8 cellular contexts compared by ENCODE assay signal in genomic region chr5:135462304-135462703, GRCh38. TPM values are rescaled to one million over a fixed set of nuclear protein-coding genes. Genes with fewer than 3 reads are reported as not detected.
A peak's percentile ranks its signal among the peaks of the same experiment; 100 is the strongest.
DNase-seq lines count a peak whose midpoint lies in the region; ATAC-seq, FAIRE-seq and TF ChIP-seq lines count a peak whose summit lies in the region.

No MANE protein-coding gene starts in this region.

- H3K4me1 ChIP-seq in astrocyte (ENCODE audit: insufficient read depth, low read length) = peaks cover 9% of the 10 kb centered on the region

- H3K4me1 Mint-ChIP-seq in astrocyte (ENCODE audit: low read depth, unreplicated experiment) = peaks cover 5% of the 10 kb centered on the region

- TF ChIP-seq CTCF in astrocyte (IDR thresholded peaks at IDR 0.05; ENCODE audit: insufficient read depth, low read depth, low read length) = peak; percentile 54

- no peak overlapping the region for H3K4me3 Mint-ChIP-seq in astrocyte (ENCODE audit: unreplicated experiment)

- peak; percentile 58 for ATAC-seq in GM21723 (IDR thresholded peaks at IDR 0.05; ENCODE audit: unreplicated experiment)
- peak; percentile 44 for ATAC-seq in left colon

- FAIRE-seq in astrocyte (lab: Jason Lieb, UNC) = no peak

- H3K27ac Mint-ChIP-seq in astrocyte (ENCODE audit: unreplicated experiment) = no peak overlapping the region

- intact Hi-C loops in left colon (cut with DNase I, micrococcal nuclease) = loop anchor here in 1 of 2 donors (5.0 kb wide), 1 partner anchor 90 kb away; no protein-coding TSS in a partner anchor

- no peaks in the 10 kb centered on the region for H3K36me3 ChIP-seq in astrocyte (ENCODE audit: insufficient read depth, low read length)

- no peaks in the 10 kb centered on the region for H3K79me2 ChIP-seq in astrocyte (ENCODE audit: insufficient read depth, low read length)

- H3K9me3 ChIP-seq in astrocyte (ENCODE audit: insufficient read depth, low read depth, low read length) = no peaks in the 10 kb centered on the region

- no peak overlapping the region for H2AFZ ChIP-seq in astrocyte (ENCODE audit: low read depth, low read length)

- H3K9me3 Mint-ChIP-seq in astrocyte (ENCODE audit: unreplicated experiment) = no peaks in the 10 kb centered on the region

- H3K27me3 ChIP-seq in astrocyte (ENCODE audit: insufficient read depth, low read length) = peaks cover 50% of the 10 kb centered on the region

- H3K4me3 ChIP-seq in astrocyte (ENCODE audit: insufficient read depth, low read depth, low read length) = no peak overlapping the region

- H3K27me3 Mint-ChIP-seq in astrocyte (ENCODE audit: low read depth, unreplicated experiment) = peaks cover 91% of the 10 kb centered on the region

- DNase-seq in DMS53 (lab: John Stamatoyannopoulos, UW) (peak; percentile 93), NCI-H1105 treated with DMSO at 0.1 percent for 48 hours (lab: John Stamatoyannopoulos, UW) (peak; percentile 67), SK-N-DZ (ENCODE audit: low spot score) (peak; percentile 87), astrocyte (ENCODE audit: low read depth) (peak; percentile 14), left colon (peak in 1 of 2 donors; percentile 42), putamen (ENCODE audit: low spot score) (no peak)
- peak; percentile 66 for DNase-seq in stimulated activated CD8-positive, alpha-beta memory T cell treated with anti-CD3 and anti-CD28 coated beads, Interleukin-4, amount 100 ng/mL, for 48 hours

- H3K4me2 ChIP-seq in astrocyte (ENCODE audit: low read length) = no peak overlapping the region

- no peaks in the 10 kb centered on the region for H3K36me3 Mint-ChIP-seq in astrocyte (ENCODE audit: low read depth, unreplicated experiment)

- H3K27ac ChIP-seq in astrocyte (ENCODE audit: low read depth, low read length) = no peak overlapping the region

- H3K9ac ChIP-seq in astrocyte (ENCODE audit: low read length) = no peak overlapping the region

- H4K20me1 ChIP-seq in astrocyte (ENCODE audit: insufficient read depth, low read length) = no peaks in the 10 kb centered on the region

RNA-seq across cellular contexts. Expression of gene TIFAB, which starts 10.2 kb away (rescaled TPM):
- polyA plus RNA-seq in SK-N-DZ (2014; cell fraction: cytosol; rRNA removed) = not detected in 2 replicates
- polyA plus RNA-seq in SK-N-DZ (2014; cell fraction: nucleus; rRNA removed) = not detected in 2 replicates
- total RNA-seq in astrocyte = not detected in 2 replicates
- under 1 TPM; 0.09 to 0.31 TPM for total RNA-seq in left colon

RNA-seq across cellular contexts. Expression of gene DCANP1, which starts 15.2 kb away (rescaled TPM):
- not detected in 2 replicates for polyA plus RNA-seq in SK-N-DZ (2014; cell fraction: cytosol; rRNA removed)
- polyA plus RNA-seq in SK-N-DZ (2014; cell fraction: nucleus; rRNA removed) = not detected in 2 replicates
- total RNA-seq in astrocyte (not detected in 2 replicates), left colon (under 1 TPM in 1 of 2 donors, not detected in 1; 0.08 TPM)
